Comparison of ENCODE assay signal across 33 cellular contexts in genomic region chr2:58932801-58933200, GRCh38.
DNase-seq lines count a peak whose midpoint lies in the region; ATAC-seq, FAIRE-seq and TF ChIP-seq lines count a peak whose summit lies in the region.
"Had no signal": no experiment of that assay in that cellular context is flagged by ENCODE, and none has a peak within 500 bp of the region (broad histone marks: within the 10 kb centered on the region; RNA-seq: fewer than 3 reads in every experiment).

No MANE protein-coding gene starts in this region.

- TF ChIP-seq POLR2A in HepG2 (IDR thresholded peaks at IDR 0.05; ENCODE audit: insufficient read depth in 1 of 2, low read depth in 2 of 2, low read length in 2 of 2), result no peak
- TF ChIP-seq POLR2A in right lobe of liver (IDR thresholded peaks at IDR 0.05), result no peak
- no peak for TF ChIP-seq POLR2A in K562 (conservative IDR thresholded peaks at IDR 0.05)

- H3K27ac ChIP-seq in HepG2 (ENCODE audit: extremely low read length, insufficient read depth, low read length) (no peak overlapping the region), right lobe of liver (no peak overlapping the region), K562 (ENCODE audit: extremely low read depth, low read depth, low read length) (no peak overlapping the region)
- H3K27ac ChIP-seq: 22Rv1; A549; BLaER1; BLaER1 treated with 17β-estradiol and CSF1 and Interleukin-3, amounts not matched to agents 10 nM and 100 nM; C4-2B had no signal

- TF ChIP-seq RAD21 in HepG2 (CRISPR knock-in tag; IDR thresholded peaks at IDR 0.05) (no peak), K562 (CRISPR knock-in tag; conservative IDR thresholded peaks at IDR 0.05 in 1 of 2, IDR thresholded peaks at IDR 0.05 in 1 of 2) (no peak)

- BruUV-seq in HepG2 (replicated peaks; lab: Mats Ljungman, UMichigan) (no TSS peak), K562 (replicated peaks; lab: Mats Ljungman, UMichigan) (no TSS peak)

- H3K4me2 ChIP-seq in HepG2 (ENCODE audit: low read depth, low read length) (no peak overlapping the region), K562 (ENCODE audit: insufficient read depth, low read length) (no peak overlapping the region)
- H3K4me2 ChIP-seq: A549; BLaER1; BLaER1 treated with 17β-estradiol and CSF1 and Interleukin-3, amounts not matched to agents 10 nM and 100 nM had no signal

- H3K36me3 ChIP-seq in HepG2 (replicated peaks in 1 of 2; ENCODE audit: control insufficient read depth in 1 of 2, insufficient read depth in 2 of 2, low read length in 2 of 2) (no peaks in the 10 kb centered on the region), right lobe of liver (no peaks in the 10 kb centered on the region), K562 (ENCODE audit: control insufficient read depth, insufficient read depth, low read length) (no peaks in the 10 kb centered on the region)
- H3K36me3 ChIP-seq: BE2C; BLaER1; BLaER1 treated with 17β-estradiol and CSF1 and Interleukin-3, amounts not matched to agents 10 nM and 100 nM had no signal

- POLR2A ChIA-PET in HepG2 (lab: Yijun Ruan, JAX) (no interaction called here), K562 (lab: Yijun Ruan, JAX) (no interaction called here)

- DNase-seq in NCI-H82 (lab: John Stamatoyannopoulos, UW) (peak; percentile 18), NCI-H82 treated with DMSO at 0.1 percent for 48 hours (lab: John Stamatoyannopoulos, UW; ENCODE audit: unreplicated experiment) (no peak), HepG2 (ENCODE audit: low spot score) (no peak), right lobe of liver (no peak), K562 (ENCODE audit: extremely low read depth in 1 of 4, low spot score in 3 of 4) (no peak)
- DNase-seq in activated CD4-positive, alpha-beta T cell treated with anti-CD3 and anti-CD28 coated beads, Interleukin-2, amount 50 U/mL, for 48 hours, result no peak
- DNase-seq: 8988T; ACHN; AML-193; BE2C; C1 segment of cervical spinal cord; Caco-2; Calu3; CD4-positive, alpha-beta memory T cell; CD4-positive, alpha-beta T cell; CD4-positive, CD25-positive, alpha-beta regulatory T cell; CD8-positive, alpha-beta memory T cell; CD8-positive, alpha-beta T cell; COR-L47; DMS 273 treated with DMSO at 0.1 percent for 48 hours; DMS153; DMS53; DMS79; DMS79 treated with DMSO at 0.1 percent for 48 hours; DND-41; EL had no signal

- TF ChIP-seq EP300 in HepG2 (IDR thresholded peaks at IDR 0.05; ENCODE audit: low read depth in 2 of 2, low read length in 2 of 2), result no peak
- TF ChIP-seq EP300 in HepG2 (CRISPR knock-in tag; IDR thresholded peaks at IDR 0.05; ENCODE audit: borderline replicate concordance), result no peak
- TF ChIP-seq EP300 in K562 (IDR thresholded peaks at IDR 0.05; ENCODE audit: low read length), result no peak

- no peaks in the 10 kb centered on the region for H3K27me3 ChIP-seq in HepG2 (ENCODE audit: control insufficient read depth in 1 of 2, insufficient read depth in 2 of 2, low read length in 2 of 2)
- H3K27me3 ChIP-seq in right lobe of liver, result no peaks in the 10 kb centered on the region
- H3K27me3 ChIP-seq in K562 (ENCODE audit: control insufficient read depth in 2 of 2, insufficient read depth in 2 of 2, low read length in 2 of 2), result 0 out of 5 replicates have a peak, but pooled peaks cover 0 to 4% of the 10 kb centered on the region in 2 experiments
- H3K27me3 ChIP-seq: BE2C; BLaER1; BLaER1 treated with 17β-estradiol and CSF1 and Interleukin-3, amounts not matched to agents 10 nM and 100 nM had no signal

- H3K4me3 ChIP-seq in HepG2 (replicated peaks in 1 of 3; ENCODE audit: insufficient read depth in 1 of 3, low read depth in 2 of 3, low read length in 3 of 3) (no peak overlapping the region), right lobe of liver (no peak overlapping the region), K562 (no peak overlapping the region)
- H3K4me3 ChIP-seq: A549; BLaER1; BLaER1 treated with 17β-estradiol and CSF1 and Interleukin-3, amounts not matched to agents 10 nM and 100 nM had no signal

- no peaks in the 10 kb centered on the region for H3K9me1 ChIP-seq in K562 (ENCODE audit: control insufficient read depth, insufficient read depth, low read length)

- in situ Hi-C loops in HepG2 (cut with HindIII; ENCODE audit: extremely low pct_ligation_motif_present, low pct_unique_long_range_greater_than_20kb), result no loop called here
- in situ Hi-C loops in K562 (cut with MboI), result no loop called here

- intact Hi-C loops in HepG2 (cut with micrococcal nuclease; ENCODE audit: unreplicated experiment) (no loop called here), right lobe of liver (cut with DNase I) (no loop called here), K562 (cut with micrococcal nuclease) (no loop called here)

- ATAC-seq in HepG2, result no peak
- no peak for ATAC-seq in right lobe of liver
- ATAC-seq in K562, result no peak
- ATAC-seq: A549; CD8-positive, alpha-beta T cell had no signal

- H3K9ac ChIP-seq in HepG2 (ENCODE audit: insufficient read depth, low read depth, low read length), result no peak overlapping the region
- H3K9ac ChIP-seq in K562 (ENCODE audit: insufficient read depth in 1 of 2, low read depth in 2 of 2, low read length in 2 of 2), result no peak overlapping the region
- H3K9ac ChIP-seq: BLaER1; BLaER1 treated with 17β-estradiol and CSF1 and Interleukin-3, amounts not matched to agents 10 nM and 100 nM had no signal

- H3K9me3 ChIP-seq in HepG2 (ENCODE audit: low read length), result no peaks in the 10 kb centered on the region
- no peaks in the 10 kb centered on the region for H3K9me3 ChIP-seq in right lobe of liver
- H3K9me3 ChIP-seq in K562 (replicated peaks; ENCODE audit: control insufficient read depth, insufficient read depth, low read depth, low read length), result no peaks in the 10 kb centered on the region
- H3K9me3 ChIP-seq: A549; BE2C; BLaER1; BLaER1 treated with 17β-estradiol and CSF1 and Interleukin-3, amounts not matched to agents 10 nM and 100 nM; Caco-2 had no signal

- H2AFZ ChIP-seq in HepG2 (ENCODE audit: low read length) (no peak overlapping the region), K562 (ENCODE audit: low read depth, low read length) (no peak overlapping the region)

- WGBS in HepG2 (ENCODE audit: low lambda C conversion rate), result 1% methylated on average over 3 of the region's 3 CpGs
- WGBS in right lobe of liver (ENCODE audit: insufficient coverage, low coverage, low lambda C conversion rate, missing lambda C conversion rate), result 51% methylated on average over 3 of the region's 3 CpGs
- 0% methylated on average over 3 of the region's 3 CpGs for WGBS in K562 (ENCODE audit: insufficient coverage, low coverage, missing lambda C conversion rate)

- no peak for TF ChIP-seq CTCF in HepG2 (CRISPR knock-in tag; IDR thresholded peaks at IDR 0.05)
- TF ChIP-seq CTCF in right lobe of liver (IDR thresholded peaks at IDR 0.05), result no peak
- no peak for TF ChIP-seq CTCF in K562 (IDR thresholded peaks at IDR 0.05 in 2 of 3, conservative IDR thresholded peaks at IDR 0.05 in 1 of 3; ENCODE audit: insufficient read depth in 2 of 3, low read depth in 1 of 3, low read length in 3 of 3)

- H4K20me1 ChIP-seq in HepG2 (ENCODE audit: insufficient read depth, low read length), result no peaks in the 10 kb centered on the region
- H4K20me1 ChIP-seq in K562 (replicated peaks; ENCODE audit: control insufficient read depth, insufficient read depth, low read length), result no peaks in the 10 kb centered on the region
- H4K20me1 ChIP-seq: BLaER1; BLaER1 treated with 17β-estradiol and CSF1 and Interleukin-3, amounts not matched to agents 10 nM and 100 nM had no signal

- H3K4me1 ChIP-seq in HepG2 (ENCODE audit: insufficient read depth, low read length), result no peaks in the 10 kb centered on the region
- no peaks in the 10 kb centered on the region for H3K4me1 ChIP-seq in right lobe of liver
- H3K4me1 ChIP-seq in K562 (replicated peaks in 1 of 2; ENCODE audit: control insufficient read depth in 2 of 2, insufficient read depth in 2 of 2, low read length in 2 of 2), result no peaks in the 10 kb centered on the region
- H3K4me1 ChIP-seq: A549, BE2C, BLaER1, Caco-2 had no signal

- FAIRE-seq in HepG2 (lab: Jason Lieb, UNC) (no peak), K562 (lab: Jason Lieb, UNC) (no peak)
- FAIRE-seq: A204.1, A549, D721Med had no signal

- H3K79me2 ChIP-seq in HepG2 (ENCODE audit: insufficient read depth, low read length), result no peaks in the 10 kb centered on the region
- H3K79me2 ChIP-seq in K562 (ENCODE audit: control insufficient read depth, insufficient read depth, low read length), result no peaks in the 10 kb centered on the region

- CTCF ChIA-PET in HepG2 (lab: Yijun Ruan, JAX; ENCODE audit: low intra/inter-chr PET ratio, low total read pairs) (no interaction called here), K562 (lab: Yijun Ruan, JAX; ENCODE audit: low intra/inter-chr PET ratio) (no interaction called here)

TF ChIP-seq in HepG2, 621 proteins besides CTCF, POLR2A, EP300 and RAD21:
- TF ChIP-seq RAD51 (IDR thresholded peaks at IDR 0.05; ENCODE audit: borderline replicate concordance), result peak; percentile 80
- TF ChIP-seq ZNF598 (CRISPR knock-in tag; IDR thresholded peaks at IDR 0.05; ENCODE audit: borderline replicate concordance), result no peak
TF ChIP-seq in HepG2: peak in this region for 1.

TF ChIP-seq in K562, 482 proteins besides CTCF, POLR2A, EP300 and RAD21:
- TF ChIP-seq RAD51 (IDR thresholded peaks at IDR 0.05; ENCODE audit: borderline replicate concordance, low read depth), result peak; percentile 38; the same call in 1 of the 2 replicates
- no peak for TF ChIP-seq KLF6 (CRISPR knock-in tag; IDR thresholded peaks at IDR 0.05; ENCODE audit: borderline replicate concordance)
- TF ChIP-seq TFE3 (CRISPR knock-in tag; IDR thresholded peaks at IDR 0.05), result peak; percentile 83
